11 cellular contexts compared by ENCODE assay signal in genomic region chr3:183664913-183665381, GRCh38. TPM values are rescaled to one million over a fixed set of nuclear protein-coding genes. Genes with fewer than 3 reads are reported as not detected.
DNase-seq lines count a peak whose midpoint lies in the region; FAIRE-seq and TF ChIP-seq lines count a peak whose summit lies in the region.
"Had no signal": no experiment of that assay in that cellular context is flagged by ENCODE, and none has a peak within 500 bp of the region (broad histone marks: within the 10 kb centered on the region; RNA-seq: fewer than 3 reads in every experiment).

No MANE protein-coding gene starts in this region.

- H3K27ac Mint-ChIP-seq in T-helper 2 cell treated with Interferon-gamma antibody and Interleukin-4, amounts not matched to agents 5 μg/mL and 100 μg/mL, for 36 hours = no peak overlapping the region

- H3K4me1 Mint-ChIP-seq in T-helper 2 cell treated with Interferon-gamma antibody and Interleukin-4, amounts not matched to agents 5 μg/mL and 100 μg/mL, for 36 hours (ENCODE audit: low read depth) = no peaks in the 10 kb centered on the region

- H3K9me3 Mint-ChIP-seq in T-helper 2 cell treated with Interferon-gamma antibody and Interleukin-4, amounts not matched to agents 5 μg/mL and 100 μg/mL, for 36 hours = no peaks in the 10 kb centered on the region
- H3K9me3 Mint-ChIP-seq: activated T-cell treated with anti-CD3 and anti-CD28 coated beads, Interleukin-2, amount 50 U/mL, for 4 hours had no signal

- H3K27me3 Mint-ChIP-seq in T-helper 2 cell treated with Interferon-gamma antibody and Interleukin-4, amounts not matched to agents 5 μg/mL and 100 μg/mL, for 36 hours (ENCODE audit: low read depth) = no peaks in the 10 kb centered on the region

- no peak overlapping the region for H3K4me3 Mint-ChIP-seq in T-helper 2 cell treated with Interferon-gamma antibody and Interleukin-4, amounts not matched to agents 5 μg/mL and 100 μg/mL, for 36 hours
- H3K4me3 Mint-ChIP-seq: activated T-cell treated with anti-CD3 and anti-CD28 coated beads, Interleukin-2, amount 50 U/mL, for 4 hours had no signal

- H3K36me3 Mint-ChIP-seq in T-helper 2 cell treated with Interferon-gamma antibody and Interleukin-4, amounts not matched to agents 5 μg/mL and 100 μg/mL, for 36 hours (ENCODE audit: low read depth) = peaks cover 11% of the 10 kb centered on the region

- no peak for TF ChIP-seq POLR2A in GM12892 (IDR thresholded peaks at IDR 0.05; ENCODE audit: low read depth, low read length)

- DNase-seq in GM04503 (ENCODE audit: low read depth) (peak; percentile 96), SHP77 (lab: John Stamatoyannopoulos, UW) (peak; percentile 30 to 32), fibroblast of gingiva (ENCODE audit: low read depth) (peak; percentile 88), pons (ENCODE audit: low spot score) (peak; percentile 63), GM12892 (ENCODE audit: insufficient read length) (no peak), NCI-H1694 (lab: John Stamatoyannopoulos, UW) (no peak)
- DNase-seq in activated effector memory CD4-positive, alpha-beta T cell treated with anti-CD3 and anti-CD28 coated beads, Interleukin-2, amount 50 U/mL, for 16 hours = no peak
- DNase-seq in T-helper 2 cell treated with Interferon-gamma antibody and Interleukin-4, amounts not matched to agents 5 μg/mL and 100 μg/mL, for 36 hours (ENCODE audit: low spot score) = no peak
- DNase-seq: activated T-cell treated with anti-CD3 and anti-CD28 coated beads, Interleukin-2, amount 50 U/mL, for 4 hours; NCI-H187 had no signal

- FAIRE-seq in GM12892 (lab: Jason Lieb, UNC) = no peak
- FAIRE-seq: H1 had no signal

RNA-seq across cellular contexts. Expression of gene KLHL24, which starts 29.5 kb away (rescaled TPM):
- polyA plus RNA-seq in GM12892 (2012; ENCODE audit: missing spikeins) = 5.8 TPM

RNA-seq across cellular contexts. Expression of gene YEATS2, which starts 32.6 kb away (rescaled TPM):
- 25.9 TPM for polyA plus RNA-seq in GM12892 (2012; ENCODE audit: missing spikeins)

Comparison
In these comparisons a context has a peak if more than half of its experiments do, and no peak if none do; other contexts are left out.
1. DNase-seq: peak in GM04503 (single experiment), SHP77 (2 of 2), fibroblast of gingiva (single experiment) and pons (single experiment); none in activated effector memory CD4-positive, alpha-beta T cell treated with anti-CD3 and anti-CD28 coated beads, Interleukin-2, amount 50 U/mL, for 16 hours (single experiment), GM12892 (single experiment), NCI-H1694 (single experiment) and T-helper 2 cell treated with Interferon-gamma antibody and Interleukin-4, amounts not matched to agents 5 μg/mL and 100 μg/mL, for 36 hours (single experiment).